In genomic region chr19:28694812-28695211, GRCh38 we compare ENCODE assay signal across 18 cellular contexts.
DNase-seq lines count a peak whose midpoint lies in the region; ATAC-seq and FAIRE-seq lines count a peak whose summit lies in the region.
"Had no signal": no experiment of that assay in that cellular context is flagged by ENCODE, and none has a peak within 500 bp of the region (broad histone marks: within the 10 kb centered on the region; RNA-seq: fewer than 3 reads in every experiment).

No MANE protein-coding gene starts in this region.

- peak; percentile 53 for FAIRE-seq in urothelium cell line (lab: Jason Lieb, UNC)
- FAIRE-seq: GM12878, GM18507 had no signal

- peak; percentile 67 for DNase-seq in ELF-1 (ENCODE audit: low read depth, low spot score)
- peak; percentile 63 for DNase-seq in RPMI7951 (ENCODE audit: low read depth)
- DNase-seq in foreskin melanocyte, result peak; percentile 98
- no peak for DNase-seq in urothelium cell line (ENCODE audit: low spot score)
- no peak for DNase-seq in T1000 (lab: John Stamatoyannopoulos, UW)
- DNase-seq in pons (ENCODE audit: low spot score), result no peak
- DNase-seq: CD4-positive, CD25-positive, alpha-beta regulatory T cell; GDM1; GM23248; KG1; NCI-H1092; NCI-H146; NCI-H2081; NCI-H524 had no signal

- ATAC-seq in activated CD4-positive, CD25-positive, alpha-beta regulatory T cell treated with anti-CD3 and anti-CD28 coated beads, Interleukin-2, amount 50 U/mL, for 24 hours, result no peak
- ATAC-seq: GM12878, Right ventricle myocardium inferior had no signal

Comparison
In these comparisons a context has a peak if more than half of its experiments do, and no peak if none do; other contexts are left out.
1. DNase-seq: peak in ELF-1 (single experiment), RPMI7951 (single experiment) and foreskin melanocyte (single experiment); none in urothelium cell line (single experiment), T1000 (single experiment) and pons (single experiment).